ENCODE assay signal across 11 cellular contexts in the genomic region with DNA sequence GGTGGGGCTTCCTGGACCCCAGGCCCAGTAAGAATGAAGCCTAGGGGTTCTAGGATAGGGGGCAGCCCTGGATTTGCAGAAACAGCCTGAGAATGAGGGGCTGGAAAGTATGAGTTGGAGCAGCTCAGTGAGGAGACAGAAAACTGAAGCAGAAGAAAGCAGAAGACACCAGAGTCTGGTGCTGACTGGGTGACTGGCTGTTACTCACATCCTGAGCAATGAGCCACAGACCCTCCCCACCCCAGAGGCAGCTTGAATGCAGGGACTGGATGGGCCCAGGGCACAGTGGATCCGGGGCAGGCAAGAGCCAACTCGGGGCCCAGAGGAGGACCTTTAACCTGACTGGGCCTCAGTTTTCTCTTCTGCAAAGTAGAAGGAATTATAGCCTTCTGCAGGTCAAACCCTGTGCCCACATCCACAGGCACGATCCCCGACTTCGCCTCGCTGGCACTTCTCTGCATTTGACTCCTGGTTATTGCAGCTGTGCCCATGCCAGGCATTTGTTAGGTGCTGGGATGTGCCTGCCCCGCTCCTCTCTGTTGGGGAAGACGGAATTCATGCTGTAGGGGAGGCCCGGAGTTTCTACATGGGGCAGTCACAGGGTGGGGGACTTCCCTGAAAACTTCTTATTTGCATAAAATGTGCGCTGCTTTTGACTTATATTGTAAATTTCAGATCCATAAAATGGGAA. TPM values are rescaled to one million over a fixed set of nuclear protein-coding genes. Genes with fewer than 3 reads are reported as not detected.
DNase-seq lines count a peak whose midpoint lies in the region; ATAC-seq and TF ChIP-seq lines count a peak whose summit lies in the region.
"Had no signal": no experiment of that assay in that cellular context is flagged by ENCODE, and none has a peak within 500 bp of the region (broad histone marks: within the 10 kb centered on the region; RNA-seq: fewer than 3 reads in every experiment).

No MANE protein-coding gene starts in this region.

- H3K4me3 Mint-ChIP-seq in type B pancreatic cell = no peak overlapping the region

- 91 to 92% methylated on average over 10 of the region's 10 CpGs for WGBS in sigmoid colon, 2 donors

- peak; percentile 30 for DNase-seq in GM12865 (ENCODE audit: low read depth)
- DNase-seq in NCI-H226 = peak; percentile 50
- DNase-seq in islet precursor cell = peak; percentile 77
- no peak for DNase-seq in sigmoid colon
- DNase-seq in SHP77 (lab: John Stamatoyannopoulos, UW) = no peak
- DNase-seq in KG1 (lab: John Stamatoyannopoulos, UW) = no peak
- DNase-seq in type B pancreatic cell (ENCODE audit: extremely low spot score, unreplicated experiment) = no peak
- DNase-seq: NCI-H2081 treated with DMSO at 0.1 percent for 48 hours had no signal

- no peak for TF ChIP-seq EP300 in sigmoid colon (IDR thresholded peaks at IDR 0.05)

- no peaks in the 10 kb centered on the region for H3K36me3 Mint-ChIP-seq in type B pancreatic cell

- H3K27me3 ChIP-seq in sigmoid colon = no peaks in the 10 kb centered on the region
- H3K27me3 ChIP-seq: right atrium auricular region had no signal

- TF ChIP-seq CTCF in GM12865 (IDR thresholded peaks at IDR 0.05; ENCODE audit: insufficient read depth, low read depth, low read length, missing control alignments) (no peak), sigmoid colon (IDR thresholded peaks at IDR 0.05) (no peak), type B pancreatic cell (conservative IDR thresholded peaks at IDR 0.05) (no peak)

- no peak overlapping the region for H3K27ac ChIP-seq in sigmoid colon
- H3K27ac ChIP-seq: right atrium auricular region, thoracic aorta had no signal

- ATAC-seq in GM21619 (IDR thresholded peaks at IDR 0.05; ENCODE audit: unreplicated experiment) = peak; percentile 37

- H3K4me3 ChIP-seq in GM12865 (ENCODE audit: low read depth, low read length) (no peak overlapping the region), sigmoid colon (no peak overlapping the region)
- H3K4me3 ChIP-seq: right atrium auricular region, thoracic aorta had no signal

- peaks cover 19% of the 10 kb centered on the region for H3K4me1 Mint-ChIP-seq in type B pancreatic cell (ENCODE audit: unreplicated experiment)

- intact Hi-C loops in sigmoid colon (cut with DNase I) = no loop called here

- TF ChIP-seq POLR2A in sigmoid colon (IDR thresholded peaks at IDR 0.05) = no peak

- H3K9me3 Mint-ChIP-seq in type B pancreatic cell = no peaks in the 10 kb centered on the region

- H3K27ac Mint-ChIP-seq in type B pancreatic cell = no peak overlapping the region

- H3K36me3 ChIP-seq in sigmoid colon = no peaks in the 10 kb centered on the region
- H3K36me3 ChIP-seq: right atrium auricular region, thoracic aorta had no signal

- H3K27me3 Mint-ChIP-seq in type B pancreatic cell = no peaks in the 10 kb centered on the region

- no peaks in the 10 kb centered on the region for H3K4me1 ChIP-seq in sigmoid colon
- H3K4me1 ChIP-seq: right atrium auricular region had no signal

- no peaks in the 10 kb centered on the region for H3K9me3 ChIP-seq in sigmoid colon
- H3K9me3 ChIP-seq: right atrium auricular region, thoracic aorta had no signal

RNA-seq across cellular contexts. Expression of a gene that starts 8.5 kb away (rescaled TPM):
- total RNA-seq in sigmoid colon (1 to 10 TPM; 1.5 to 6.9 (median 3.3) TPM), type B pancreatic cell (ENCODE audit: low replicate concordance) (19.0 and 25.5 TPM in 2 replicates)
- 10 to 100 TPM in 1 of 3 donors, 1 to 10 TPM in 2; 1.4 to 16.4 (median 1.8) TPM for polyA plus RNA-seq in sigmoid colon

Comparison
In these comparisons a context has a peak if more than half of its experiments do, and no peak if none do; other contexts are left out.
1. DNase-seq: peak in GM12865 (single experiment), NCI-H226 (single experiment) and islet precursor cell (single experiment); none in sigmoid colon (single experiment), SHP77 (0 of 2), KG1 (single experiment) and type B pancreatic cell (single experiment).